ENCODE assay signal across 8 cellular contexts in genomic region chr3:50567386-50568182, GRCh38. TPM values are rescaled to one million over a fixed set of nuclear protein-coding genes. Genes with fewer than 3 reads are reported as not detected.
DNase-seq lines count a peak whose midpoint lies in the region; ATAC-seq, FAIRE-seq and TF ChIP-seq lines count a peak whose summit lies in the region.

TSS of gene C3orf18 (minus strand) at chr3:50567747. CDS start at chr3:50565699, 2,048 bp downstream.

- peak within 1 kb of the TSS; percentile 41; the same call in 1 of the 2 replicates for H3K9ac ChIP-seq in HepG2 (ENCODE audit: insufficient read depth, low read depth, low read length)

- no peak for FAIRE-seq in A549 (lab: Jason Lieb, UNC)
- peak; percentile 26 for FAIRE-seq in HepG2 (lab: Jason Lieb, UNC)

- H3K4me2 ChIP-seq in A549 (peak within 1 kb of the TSS; percentile 90), HepG2 (ENCODE audit: low read depth, low read length) (peak within 1 kb of the TSS; percentile 80)

- WGBS in A549 (ENCODE audit: missing lambda C conversion rate): 34% methylated on average over 4 of the region's 54 CpGs
- 24% methylated on average over 15 of the region's 54 CpGs for WGBS in HepG2 (ENCODE audit: low lambda C conversion rate)

- no TSS peak for BruUV-seq in HepG2 (replicated peaks; lab: Mats Ljungman, UMichigan)

- H3K4me1 ChIP-seq in A549: peaks cover 20% of the 10 kb centered on the region
- H3K4me1 ChIP-seq in HepG2 (ENCODE audit: insufficient read depth, low read length): peaks cover 51% of the 10 kb centered on the region

- no peaks in the 10 kb centered on the region for H3K79me2 ChIP-seq in HepG2 (ENCODE audit: insufficient read depth, low read length)

- H2AFZ ChIP-seq in HepG2 (ENCODE audit: low read length): no peak within 1 kb of the TSS

- intact Hi-C loops in HepG2 (cut with micrococcal nuclease; ENCODE audit: unreplicated experiment): no loop called here

- DNase-seq in A549 (ENCODE audit: low read depth in 1 of 2, low spot score in 1 of 2) (peak; percentile 71 to 95), NCI-H510A treated with DMSO at 0.1 percent for 48 hours (lab: John Stamatoyannopoulos, UW) (peak; percentile 68), dermis blood vessel endothelial cell (peak; percentile 84), HepG2 (ENCODE audit: low spot score) (peak; percentile 63)
- peak; percentile 83 to 92 for DNase-seq in activated CD4-positive, alpha-beta T cell treated with anti-CD3 and anti-CD28 coated beads, Interleukin-2, amount 50 U/mL, for 24 hours (ENCODE audit: low read depth in 1 of 2, low spot score in 1 of 2)
- DNase-seq in stimulated activated CD4-positive, alpha-beta T cell treated with anti-CD3 and anti-CD28 coated beads, Interleukin-2, amount 100 ng/mL, for 4 hours (ENCODE audit: low read depth): peak; percentile 94

- TF ChIP-seq CTCF in A549 (IDR thresholded peaks at IDR 0.05) (no peak), HepG2 (CRISPR knock-in tag; IDR thresholded peaks at IDR 0.05) (no peak)

- peak within 1 kb of the TSS; percentile 98 for H3K4me3 ChIP-seq in A549
- peak within 1 kb of the TSS; percentile 62 to 84 (median 82) for H3K4me3 ChIP-seq in HepG2 (replicated peaks in 1 of 3; ENCODE audit: insufficient read depth in 1 of 3, low read depth in 2 of 3, low read length in 3 of 3)

- TF ChIP-seq EP300 in A549 (IDR thresholded peaks at IDR 0.05): no peak
- no peak for TF ChIP-seq EP300 in HepG2 (IDR thresholded peaks at IDR 0.05; ENCODE audit: low read depth in 2 of 2, low read length in 2 of 2)
- no peak for TF ChIP-seq EP300 in HepG2 (CRISPR knock-in tag; IDR thresholded peaks at IDR 0.05; ENCODE audit: borderline replicate concordance)

- H3K27ac ChIP-seq in A549 (peak within 1 kb of the TSS; percentile 95 to 97), HepG2 (ENCODE audit: extremely low read length, insufficient read depth, low read length) (no peak within 1 kb of the TSS)

- POLR2A ChIA-PET in A549 (lab: Yijun Ruan, JAX) (no interaction called here), HepG2 (lab: Yijun Ruan, JAX) (interaction anchor here (0.9 to 2.0 kb wide), 3 partner anchors 34 to 231 kb away, joined by 3 to 9 read pairs (median 6); partner anchors contain the start of gene CISH)

- no peak for TF ChIP-seq POLR2A in A549 (IDR thresholded peaks at IDR 0.05; ENCODE audit: low read length)
- TF ChIP-seq POLR2A in HepG2 (IDR thresholded peaks at IDR 0.05; ENCODE audit: insufficient read depth in 1 of 2, low read depth in 2 of 2, low read length in 2 of 2): no peak

- in situ Hi-C loops in HepG2 (cut with HindIII; ENCODE audit: extremely low pct_ligation_motif_present, low pct_unique_long_range_greater_than_20kb): no loop called here

- no peaks in the 10 kb centered on the region for H4K20me1 ChIP-seq in HepG2 (ENCODE audit: insufficient read depth, low read length)

- TF ChIP-seq RAD21 in A549 (conservative IDR thresholded peaks at IDR 0.05 in 1 of 2, IDR thresholded peaks at IDR 0.05 in 1 of 2): no peak
- TF ChIP-seq RAD21 in HepG2 (CRISPR knock-in tag; IDR thresholded peaks at IDR 0.05): no peak

- H3K27me3 ChIP-seq in HepG2 (ENCODE audit: control insufficient read depth in 1 of 2, insufficient read depth in 2 of 2, low read length in 2 of 2): peaks cover 4 to 20% of the 10 kb centered on the region in 2 experiments; a peak in 3 of 5 replicates

- ATAC-seq in A549 (peak; percentile 77 to 86), GM18858 (IDR thresholded peaks at IDR 0.05; ENCODE audit: unreplicated experiment) (peak; percentile 81), HG03097 (IDR thresholded peaks at IDR 0.05; ENCODE audit: low FRiP score, unreplicated experiment) (peak; percentile 78), HepG2 (peak; percentile 75)

- H3K9me3 ChIP-seq in A549 (no peaks in the 10 kb centered on the region), HepG2 (ENCODE audit: low read length) (no peaks in the 10 kb centered on the region)

- no peaks in the 10 kb centered on the region for H3K36me3 ChIP-seq in HepG2 (replicated peaks in 1 of 2; ENCODE audit: control insufficient read depth in 1 of 2, insufficient read depth in 2 of 2, low read length in 2 of 2)

- CTCF ChIA-PET in A549 (lab: Yijun Ruan, JAX) (interaction anchor here (1.1 to 22.5 kb wide), 5 partner anchors 11 to 41 kb away, joined by 3 to 375 read pairs (median 4); partner anchors contain the start of genes CISH and MAPKAPK3), HepG2 (lab: Yijun Ruan, JAX; ENCODE audit: low intra/inter-chr PET ratio, low total read pairs) (no interaction called here)

TF ChIP-seq in A549, 52 proteins besides CTCF, POLR2A, EP300 and RAD21 (continues in another document):
- TF ChIP-seq MAZ (IDR thresholded peaks at IDR 0.05; ENCODE audit: borderline replicate concordance, low read depth, low read length) (no peak), MYC (IDR thresholded peaks at IDR 0.05; ENCODE audit: borderline replicate concordance, low read length) (no peak), ZFP36 (IDR thresholded peaks at IDR 0.05; ENCODE audit: borderline replicate concordance, partially characterized antibody) (no peak), RNF2 (IDR thresholded peaks at IDR 0.05; ENCODE audit: borderline replicate concordance, low read depth) (no peak), CHD4 (IDR thresholded peaks at IDR 0.05; ENCODE audit: borderline replicate concordance) (peak; percentile 96), BHLHE40 (IDR thresholded peaks at IDR 0.05; ENCODE audit: low read depth, low read length) (no peak), HOXA7 (CRISPR knock-in tag; IDR thresholded peaks at IDR 0.05) (no peak), FOXS1 (CRISPR knock-in tag; IDR thresholded peaks at IDR 0.05) (no peak), PBX3 (IDR thresholded peaks at IDR 0.05) (peak; percentile 91)

TF ChIP-seq in HepG2, 621 proteins besides CTCF, POLR2A, EP300 and RAD21 (continues in another document):
- no peak for TF ChIP-seq ZNF281 (CRISPR knock-in tag; IDR thresholded peaks at IDR 0.05; ENCODE audit: borderline replicate concordance)
- TF ChIP-seq ZNF605 (CRISPR knock-in tag; IDR thresholded peaks at IDR 0.05): no peak
- peak; percentile 28; the same call in 1 of the 2 replicates for TF ChIP-seq NFKB2 (CRISPR knock-in tag; IDR thresholded peaks at IDR 0.05; ENCODE audit: borderline replicate concordance)
- peak; percentile 25; the same call in 1 of the 2 replicates for TF ChIP-seq SAP130 (CRISPR knock-in tag; IDR thresholded peaks at IDR 0.05; ENCODE audit: low read depth)

RNA-seq across cellular contexts. Expression of gene C3orf18, which starts in this region (rescaled TPM):
- polyA plus RNA-seq in A549 (2011; rRNA removed) (3.4 and 5.0 TPM in 2 replicates), A549 (2017; fragmentation: RNase III; extraction: RNeasy Plus Mini Kit Qiagen cat#74134 plus additional on column Dnase treatment) (3.9 to 5.9 TPM (median 5.4 TPM) in 3 replicates), HepG2 (2011; rRNA removed) (4.6 and 4.8 TPM in 2 replicates)
- polyA plus RNA-seq in A549 (2012; cell fraction: cytosol; rRNA removed): 4.0 and 5.0 TPM in 2 replicates
- 7.0 and 11.2 TPM in 2 replicates for polyA plus RNA-seq in A549 (2012; cell fraction: nucleus; rRNA removed)
- polyA minus RNA-seq in A549 (2011; rRNA and poly(A)+ RNA removed): 4.3 and 5.4 TPM in 2 replicates
- total RNA-seq in dermis blood vessel endothelial cell (2.7 and 3.6 TPM in 2 replicates), HepG2 (2016; rRNA removed; fragmentation: Illumina TruSeq; extraction: Trizol) (1.2 and 1.6 TPM in 2 replicates)
- total RNA-seq in HepG2 (2016; cell fraction: cytosol; rRNA removed; fragmentation: Illumina TruSeq; extraction: Trizol; ENCODE audit: low read depth): 1.2 and 1.5 TPM in 2 replicates
- total RNA-seq in HepG2 (2016; cell fraction: insoluble cytoplasmic fraction; rRNA removed; fragmentation: Illumina TruSeq; extraction: Trizol): 0.88 and 1.5 TPM in 2 replicates
- total RNA-seq in HepG2 (2016; cell fraction: membrane; rRNA removed; fragmentation: Illumina TruSeq; extraction: Trizol): 2.2 and 3.1 TPM in 2 replicates
- total RNA-seq in HepG2 (2016; cell fraction: nucleus; rRNA removed; fragmentation: Illumina TruSeq; extraction: Trizol): 0.97 and 1.1 TPM in 2 replicates
- 3.8 and 4.2 TPM in 2 replicates for polyA plus RNA-seq in HepG2 (2011; cell fraction: cytosol; rRNA removed)
- 8.1 and 8.7 TPM in 2 replicates for polyA plus RNA-seq in HepG2 (2011; cell fraction: nucleus; rRNA removed)
- polyA plus RNA-seq in HepG2 (2012): 1.7 and 1.8 TPM in 2 replicates
- 1.5 and 1.8 TPM in 2 replicates for polyA plus RNA-seq in HepG2 (2016; cell fraction: cytosol; fragmentation: Illumina TruSeq; extraction: Trizol; ENCODE audit: low read depth)
- polyA plus RNA-seq in HepG2 (2016; cell fraction: insoluble cytoplasmic fraction; fragmentation: Illumina TruSeq; extraction: Trizol; ENCODE audit: low read depth): 0.85 and 1.2 TPM in 2 replicates
- 2.3 and 2.4 TPM in 2 replicates for polyA plus RNA-seq in HepG2 (2016; cell fraction: membrane; fragmentation: Illumina TruSeq; extraction: Trizol; ENCODE audit: low read depth)
- 1.6 and 2.3 TPM in 2 replicates for polyA plus RNA-seq in HepG2 (2016; cell fraction: nucleus; fragmentation: Illumina TruSeq; extraction: Trizol; ENCODE audit: insufficient read depth, low read depth)
- 6.2 and 6.4 TPM in 2 replicates for polyA minus RNA-seq in HepG2 (2011; rRNA and poly(A)+ RNA removed; ENCODE audit: low replicate concordance)
- 1.5 and 2.3 TPM in 2 replicates for polyA minus RNA-seq in HepG2 (2011; cell fraction: cytosol; rRNA and poly(A)+ RNA removed)
- 1.8 and 3.5 TPM in 2 replicates for polyA minus RNA-seq in HepG2 (2011; cell fraction: nucleus; rRNA and poly(A)+ RNA removed)

Comparison
In these comparisons a context has a peak if more than half of its experiments do, and no peak if none do; other contexts are left out.
1. Of the 38 proteins assayed by ChIP-seq in both HepG2 and A549: peak only in HepG2: MAX and PHF8; only in A549: CHD4, KDM1A and PBX3; in both: none; in neither: 32; mixed calls (peak in some experiments, not most) for 1.